Comparison of ENCODE assay signal across 21 cellular contexts in the genomic region with DNA sequence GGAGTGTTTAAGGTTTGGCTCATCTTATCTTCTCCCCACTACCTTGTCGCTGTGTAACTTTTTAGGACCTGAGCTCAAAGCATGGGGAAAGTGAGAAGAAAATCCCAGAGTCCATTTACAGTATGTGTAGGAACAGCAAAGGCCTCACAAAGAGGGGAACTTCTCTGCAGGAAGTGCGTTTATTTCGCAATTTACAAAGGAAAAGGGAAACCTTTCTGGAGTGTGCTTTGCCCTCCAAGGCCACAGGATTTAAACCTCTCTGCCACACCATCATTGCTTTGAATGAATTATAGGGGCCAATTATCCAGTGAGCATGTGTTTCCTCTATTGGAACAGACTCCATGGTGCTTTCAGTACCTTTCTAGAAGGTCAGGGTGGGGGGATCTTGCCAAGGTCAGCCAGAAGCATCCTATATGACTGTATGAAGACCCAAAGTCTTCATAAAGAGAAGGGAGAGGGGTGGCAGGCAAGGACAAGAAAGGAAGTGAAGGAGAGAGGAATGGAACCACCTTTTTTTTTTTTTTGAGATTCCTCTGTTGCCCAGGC.
A peak's percentile ranks its signal among the peaks of the same experiment; 100 is the strongest.
DNase-seq lines count a peak whose midpoint lies in the region; ATAC-seq and TF ChIP-seq lines count a peak whose summit lies in the region.
"Had no signal": no experiment of that assay in that cellular context is flagged by ENCODE, and none has a peak within 500 bp of the region (broad histone marks: within the 10 kb centered on the region; RNA-seq: fewer than 3 reads in every experiment).

No MANE protein-coding gene starts in this region.

- no peak overlapping the region for H2BK120ac ChIP-seq in IMR-90 (ENCODE audit: low read depth, low read length)

- dilution Hi-C loops in IMR-90 (cut with HindIII; ENCODE audit: low sequenced_read_pairs, unreplicated experiment) = no loop called here

- no peak overlapping the region for H3K4me2 ChIP-seq in IMR-90 (ENCODE audit: low read depth, low read length)

- POLR2A ChIA-PET in IMR-90 (lab: Charles Lee; ENCODE audit: unreplicated experiment) = no interaction called here

- no peaks in the 10 kb centered on the region for H3K36me3 Mint-ChIP-seq in endothelial cell (ENCODE audit: low read depth, unreplicated experiment)

- no peak overlapping the region for H4K91ac ChIP-seq in IMR-90 (ENCODE audit: insufficient read depth, low read depth, low read length)

- in situ Hi-C loops in IMR-90 (cut with MboI; ENCODE audit: low sequenced_read_pairs) = no loop called here

- no peak overlapping the region for H2BK5ac ChIP-seq in IMR-90 (ENCODE audit: low read depth, low read length, poor library complexity, severe bottlenecking)

- no peaks in the 10 kb centered on the region for H3K27me3 Mint-ChIP-seq in endothelial cell (ENCODE audit: unreplicated experiment)

- H3K18ac ChIP-seq in IMR-90 (ENCODE audit: low read depth, low read length) = no peak overlapping the region

- H2BK15ac ChIP-seq in IMR-90 (ENCODE audit: low read depth, low read length) = no peak overlapping the region

- H3K27ac ChIP-seq in IMR-90 (ENCODE audit: insufficient read depth, low read length) = no peak overlapping the region
- H3K27ac ChIP-seq: C4-2B, SJCRH30 had no signal

- H3K4me3 ChIP-seq in IMR-90 (ENCODE audit: insufficient read depth, low read depth, low read length) (no peak overlapping the region), NB4 (ENCODE audit: low read depth, low read length) (no peak overlapping the region)
- H3K4me3 ChIP-seq: HAP-1, SJCRH30 had no signal

- TF ChIP-seq POLR2A in IMR-90 (IDR thresholded peaks at IDR 0.05; ENCODE audit: low read depth, low read length) (no peak), NB4 (IDR thresholded peaks at IDR 0.05; ENCODE audit: extremely low read depth, insufficient read length) (no peak)

- no peak overlapping the region for H4K5ac ChIP-seq in IMR-90 (ENCODE audit: low read depth, low read length)

- no peaks in the 10 kb centered on the region for H3K9me3 ChIP-seq in IMR-90 (ENCODE audit: control insufficient read depth, insufficient read depth, low read length)
- H3K9me3 ChIP-seq: HAP-1, SJCRH30 had no signal

- no peak overlapping the region for H3K4me3 Mint-ChIP-seq in endothelial cell (ENCODE audit: unreplicated experiment)
- H3K4me3 Mint-ChIP-seq: T-helper 17 cell had no signal

- peaks cover 9% of the 10 kb centered on the region for H3K4me1 Mint-ChIP-seq in endothelial cell (ENCODE audit: unreplicated experiment)
- H3K4me1 Mint-ChIP-seq: T-helper 17 cell had no signal

- H3K27me3 ChIP-seq in IMR-90 (ENCODE audit: control insufficient read depth, insufficient read depth, low read length) = peaks cover 33% of the 10 kb centered on the region
- H3K27me3 ChIP-seq: SJCRH30 had no signal

- no TSS peak for BruUV-seq in IMR-90 (replicated peaks; lab: Mats Ljungman, UMichigan)

- no CpG with 5 or more reads among the region's 3 CpGs for WGBS in IMR-90 (ENCODE audit: extremely low coverage in 2 of 2, insufficient read length in 1 of 2), 2 experiments

- CTCF ChIA-PET in IMR-90 (lab: Yijun Ruan, JAX) = interaction anchor here (1.3 kb wide), 1 partner anchor 11 kb away, joined by 4 read pairs; no protein-coding TSS in a partner anchor

- H3K27ac Mint-ChIP-seq in endothelial cell (ENCODE audit: unreplicated experiment) = peak overlapping the region; percentile 87
- H3K27ac Mint-ChIP-seq: T-helper 17 cell had no signal

- ATAC-seq in IMR-90 (ENCODE audit: low read depth) (no peak), GM19328 (IDR thresholded peaks at IDR 0.05; ENCODE audit: unreplicated experiment) (no peak)
- ATAC-seq: PC-3, T-helper 17 cell had no signal

- no peaks in the 10 kb centered on the region for H3K4me1 ChIP-seq in IMR-90 (ENCODE audit: control insufficient read depth, insufficient read depth, low read length)
- H3K4me1 ChIP-seq: HAP-1, SJCRH30 had no signal

- no peak overlapping the region for H2BK20ac ChIP-seq in IMR-90 (ENCODE audit: low read depth, low read length)

- H3K9ac ChIP-seq in IMR-90 (ENCODE audit: low read depth, low read length) = no peak overlapping the region

- H3K9me1 ChIP-seq in IMR-90 (ENCODE audit: insufficient read depth, low read length) = no peaks in the 10 kb centered on the region

- no peaks in the 10 kb centered on the region for H3K36me3 ChIP-seq in IMR-90 (ENCODE audit: control insufficient read depth, insufficient read depth, low read length)
- H3K36me3 ChIP-seq: HAP-1, SJCRH30 had no signal

- no peak overlapping the region for H2AK5ac ChIP-seq in IMR-90 (ENCODE audit: low read depth, low read length)

- H2AFZ ChIP-seq in IMR-90 (replicated peaks; ENCODE audit: low read length, poor library complexity) = no peak overlapping the region

- no peak overlapping the region for H2AK9ac ChIP-seq in IMR-90 (replicated peaks; ENCODE audit: low read depth, low read length, poor library complexity)

- no peak for TF ChIP-seq CTCF in IMR-90 (conservative IDR thresholded peaks at IDR 0.05; ENCODE audit: low read depth, low read length)
- no peak for TF ChIP-seq CTCF in NB4 (IDR thresholded peaks at IDR 0.05; ENCODE audit: low read depth, low read length)
- TF ChIP-seq CTCF in endothelial cell (IDR thresholded peaks at IDR 0.05; ENCODE audit: unreplicated experiment) = no peak

- no peak overlapping the region for H3K56ac ChIP-seq in IMR-90 (ENCODE audit: extremely low read depth, insufficient read depth, low read length)

- no peak overlapping the region for H3K14ac ChIP-seq in IMR-90 (replicated peaks; ENCODE audit: low read depth, low read length)

- intact Hi-C loops in IMR-90 (cut with micrococcal nuclease) = loop anchor here (5.0 kb wide), 1 partner anchor 88 kb away; no protein-coding TSS in a partner anchor

- TF ChIP-seq RAD21 in IMR-90 (IDR thresholded peaks at IDR 0.05; ENCODE audit: low read length) = no peak

- no peak overlapping the region for H4K8ac ChIP-seq in IMR-90 (ENCODE audit: low read depth in 2 of 2, low read length in 2 of 2)

- DNase-seq in IMR-90 = no peak
- DNase-seq in NB4 (ENCODE audit: low read depth) = peak; percentile 37
- no peak for DNase-seq in endothelial cell (ENCODE audit: low spot score)
- DNase-seq in stimulated activated CD4-positive, alpha-beta T cell treated with anti-CD3 and anti-CD28 coated beads, Interleukin-4, amount 100 ng/mL, for 4 hours = no peak
- DNase-seq in NCI-H1436 (lab: John Stamatoyannopoulos, UW) = no peak
- no peak for DNase-seq in 8988T
- DNase-seq: ACHN, COR-L47, DMS 273 treated with DMSO at 0.1 percent for 48 hours, DND-41, KG1, NCI-H187 treated with DMSO at 0.1 percent for 48 hours, NCI-H2227 treated with DMSO at 0.1 percent for 48 hours, NCI-H510A treated with DMSO at 0.1 percent for 48 hours, NCI-H774, PC-3, SJCRH30, T-helper 17 cell had no signal

- H3K79me1 ChIP-seq in IMR-90 (ENCODE audit: low read depth in 1 of 2, low read length in 2 of 2) = no peaks in the 10 kb centered on the region

- no peaks in the 10 kb centered on the region for H4K20me1 ChIP-seq in IMR-90 (ENCODE audit: insufficient read depth, low read length)

- H3K4ac ChIP-seq in IMR-90 (ENCODE audit: low read depth, low read length) = no peak overlapping the region

- no peak overlapping the region for H3K23ac ChIP-seq in IMR-90 (ENCODE audit: low read depth, low read length)

- H3K9me3 Mint-ChIP-seq in endothelial cell (ENCODE audit: unreplicated experiment) = no peaks in the 10 kb centered on the region

TF ChIP-seq in IMR-90, 13 proteins besides CTCF, POLR2A, EP300 and RAD21:
- peak; percentile 52; the same call in 1 of the 2 replicates for TF ChIP-seq CEBPB (IDR thresholded peaks at IDR 0.05; ENCODE audit: low read depth, low read length)
- no peak for TF ChIP-seq MXI1 (IDR thresholded peaks at IDR 0.05; ENCODE audit: borderline replicate concordance, low read depth, low read length)
